8 cellular contexts compared by ENCODE assay signal in the genomic region with DNA sequence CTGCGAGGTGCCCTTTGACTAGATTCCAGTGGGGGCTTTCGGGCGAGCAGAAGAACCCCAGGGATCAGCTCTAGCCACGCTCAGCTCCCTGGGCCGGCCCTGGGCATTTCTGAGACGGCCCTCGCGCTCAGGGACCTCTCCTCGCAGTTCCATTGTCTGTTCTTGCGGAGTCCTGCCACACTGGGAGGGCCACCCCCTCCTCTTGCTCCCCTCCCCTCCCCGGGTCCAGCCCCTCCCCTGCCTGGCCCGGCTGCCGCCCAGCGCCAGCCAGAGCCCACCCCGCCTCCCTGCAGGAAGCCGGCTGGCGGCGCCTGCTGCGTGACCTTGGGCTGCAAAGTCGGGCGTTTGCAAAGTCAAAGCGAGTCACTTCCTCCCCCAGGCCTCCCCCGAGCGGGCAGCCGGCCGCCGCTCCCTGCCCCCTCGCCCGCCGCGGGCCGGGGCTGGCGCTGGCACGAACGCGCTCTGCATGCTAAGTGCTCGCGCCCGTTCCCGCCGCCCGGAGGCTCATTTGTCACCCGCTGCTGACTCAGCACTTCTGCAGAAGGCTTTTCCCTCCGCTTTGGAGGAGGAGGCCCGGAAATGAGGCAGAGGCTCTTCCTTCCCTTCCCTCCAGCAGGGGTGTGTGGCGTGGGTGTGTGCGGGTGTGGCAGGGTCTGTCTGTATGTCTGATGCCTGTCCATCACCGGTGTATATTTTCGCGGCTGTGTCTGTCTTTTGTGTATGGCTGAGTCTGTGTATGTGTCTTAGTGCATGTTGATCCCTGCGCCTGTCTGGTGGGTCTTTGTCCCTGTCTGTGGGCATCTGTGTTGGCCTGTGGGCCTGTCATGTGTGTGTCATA.
DNase-seq lines count a peak whose midpoint lies in the region; ATAC-seq and TF ChIP-seq lines count a peak whose summit lies in the region.

No MANE protein-coding gene starts in this region.

- no peak overlapping the region for H3K4me3 ChIP-seq in lower leg skin (ENCODE audit: low read depth, poor library complexity, severe bottlenecking)

- TF ChIP-seq CTCF in lower leg skin (IDR thresholded peaks at IDR 0.05) = peak in 1 of 3 donors; percentile 8

- in situ Hi-C loops in ACHN (cut with HindIII; ENCODE audit: low pct_ligation_motif_present, low pct_unique_long_range_greater_than_20kb, low sequenced_read_pairs) = no loop called here

- WGBS in lower leg skin, 2 donors = 1 to 2% methylated on average over 34 to 38 of the region's 51 CpGs

- ATAC-seq in GM19023 (IDR thresholded peaks at IDR 0.05; ENCODE audit: unreplicated experiment) = peak; percentile 31
- peak; percentile 27 for ATAC-seq in HG03565 (IDR thresholded peaks at IDR 0.05; ENCODE audit: unreplicated experiment)

- intact Hi-C loops in lower leg skin (cut with DNase I; ENCODE audit: low total_unique reads) = no loop called here

- DNase-seq in ACHN (peak; percentile 94), NCI-H774 (lab: John Stamatoyannopoulos, UW) (peak; percentile 70), dermis blood vessel endothelial cell (peak; percentile 96), lower leg skin (ENCODE audit: low spot score in 2 of 2) (peak; percentile 91 to 97)
- DNase-seq in activated CD4-positive, alpha-beta T cell treated with anti-CD3 and anti-CD28 coated beads, Interleukin-2, amount 50 U/mL, for 48 hours = peak; percentile 91 to 93
- peak; percentile 88 for DNase-seq in stimulated activated CD4-positive, alpha-beta T cell treated with anti-CD3 and anti-CD28 coated beads, Interleukin-4, amount 100 ng/mL, for 24 hours

- TF ChIP-seq POLR2A in lower leg skin (IDR thresholded peaks at IDR 0.05) = no peak
